Comparison of ENCODE assay signal across 8 cellular contexts in genomic region chr2:44244135-44244871, GRCh38. TPM values are rescaled to one million over a fixed set of nuclear protein-coding genes. Genes with fewer than 3 reads are reported as not detected.
DNase-seq lines count a peak whose midpoint lies in the region; ATAC-seq and TF ChIP-seq lines count a peak whose summit lies in the region.

No MANE protein-coding gene starts in this region.

- peak overlapping the region; percentile 77 for H3K4me3 Mint-ChIP-seq in activated naive CD8-positive, alpha-beta T cell treated with anti-CD3 and anti-CD28 coated beads for 36 hours
- H3K4me3 Mint-ChIP-seq in progenitor cell of endocrine pancreas (ENCODE audit: low read depth): no peak overlapping the region

- no peaks in the 10 kb centered on the region for H3K27me3 ChIP-seq in aorta (ENCODE audit: control insufficient read depth in 1 of 2, insufficient read depth in 2 of 2, low read length in 1 of 2)

- no peaks in the 10 kb centered on the region for H3K36me3 ChIP-seq in aorta (ENCODE audit: control insufficient read depth in 1 of 2, insufficient read depth in 2 of 2, low read length in 1 of 2)

- no peaks in the 10 kb centered on the region for H3K9me3 Mint-ChIP-seq in activated naive CD8-positive, alpha-beta T cell treated with anti-CD3 and anti-CD28 coated beads for 36 hours
- H3K9me3 Mint-ChIP-seq in progenitor cell of endocrine pancreas (ENCODE audit: low read depth): no peaks in the 10 kb centered on the region

- peaks cover 23% of the 10 kb centered on the region for H3K4me1 Mint-ChIP-seq in activated naive CD8-positive, alpha-beta T cell treated with anti-CD3 and anti-CD28 coated beads for 36 hours
- peaks cover 35% of the 10 kb centered on the region for H3K4me1 Mint-ChIP-seq in progenitor cell of endocrine pancreas (ENCODE audit: low read depth)

- peak; percentile 70 for TF ChIP-seq CTCF in progenitor cell of endocrine pancreas (IDR thresholded peaks at IDR 0.05; ENCODE audit: unreplicated experiment)

- no peaks in the 10 kb centered on the region for H3K27me3 Mint-ChIP-seq in activated naive CD8-positive, alpha-beta T cell treated with anti-CD3 and anti-CD28 coated beads for 36 hours
- H3K27me3 Mint-ChIP-seq in progenitor cell of endocrine pancreas: no peaks in the 10 kb centered on the region

- ATAC-seq in SK-N-SH treated with all-trans-retinoic acid at 6 μM for 48 hours: peak; percentile 85
- peak; percentile 94 for ATAC-seq in Right ventricle myocardium superior (ENCODE audit: poor library complexity)
- ATAC-seq in aorta (ENCODE audit: low FRiP score): peak; percentile 89

- peak overlapping the region; percentile 62 for H3K27ac Mint-ChIP-seq in activated naive CD8-positive, alpha-beta T cell treated with anti-CD3 and anti-CD28 coated beads for 36 hours
- H3K27ac Mint-ChIP-seq in progenitor cell of endocrine pancreas: peak overlapping the region; percentile 93

- no peak overlapping the region for H3K27ac ChIP-seq in aorta (ENCODE audit: low read depth in 1 of 2, low read length in 2 of 2)

- no peaks in the 10 kb centered on the region for H3K9me3 ChIP-seq in aorta (ENCODE audit: control insufficient read depth, low read length)

- intact Hi-C loops in Right ventricle myocardium superior (cut with DNase I) (loop anchor here (10.0 kb wide), 1 partner anchor 710 kb away; no protein-coding TSS in a partner anchor), aorta (cut with DNase I) (loop anchor here (5.0 to 10.0 kb wide), 3 partner anchors 103 to 710 kb away; no protein-coding TSS in a partner anchor)

- H3K36me3 Mint-ChIP-seq in activated naive CD8-positive, alpha-beta T cell treated with anti-CD3 and anti-CD28 coated beads for 36 hours: no peaks in the 10 kb centered on the region
- no peaks in the 10 kb centered on the region for H3K36me3 Mint-ChIP-seq in progenitor cell of endocrine pancreas (ENCODE audit: insufficient read depth)

- H3K4me3 ChIP-seq in GM08714 (ENCODE audit: low read length) (peak overlapping the region; percentile 39; the same call in 1 of the 2 replicates), aorta (ENCODE audit: low read length in 2 of 2) (peak overlapping the region; percentile 64 to 99)

- no peaks in the 10 kb centered on the region for H3K4me1 ChIP-seq in aorta (ENCODE audit: control insufficient read depth in 1 of 2, insufficient read depth in 2 of 2, low read length in 2 of 2)

- peak; percentile 92 for DNase-seq in NCI-H1092 treated with DMSO at 0.1 percent for 48 hours (lab: John Stamatoyannopoulos, UW)
- DNase-seq in activated naive CD8-positive, alpha-beta T cell treated with anti-CD3 and anti-CD28 coated beads for 36 hours: peak; percentile 40
- DNase-seq in Right ventricle myocardium superior: peak; percentile 56
- DNase-seq in progenitor cell of endocrine pancreas (ENCODE audit: low spot score, unreplicated experiment): no peak
- DNase-seq in aorta: peak in 1 of 2 donors; percentile 59
- no peak for DNase-seq in NCI-H226

- WGBS in aorta, 2 donors: 0 to 1% methylated on average over 12 of the region's 12 CpGs

TF ChIP-seq in SK-N-SH treated with all-trans-retinoic acid at 6 μM for 48 hours, 23 proteins besides CTCF, POLR2A, EP300 and RAD21:
- TF ChIP-seq ISL1 (CRISPR knock-in tag; IDR thresholded peaks at IDR 0.05) (peak; percentile 42; the same call in 1 of the 2 replicates), SNAI2 (CRISPR knock-in tag; IDR thresholded peaks at IDR 0.05) (no peak), CREB5 (CRISPR knock-in tag; IDR thresholded peaks at IDR 0.05; ENCODE audit: low read depth) (no peak), ZNF8 (CRISPR knock-in tag; IDR thresholded peaks at IDR 0.05) (no peak), TSHZ2 (CRISPR knock-in tag; IDR thresholded peaks at IDR 0.05) (no peak; the same call in 1 of the 2 replicates), ZFP3 (CRISPR knock-in tag; IDR thresholded peaks at IDR 0.05) (no peak), TCF4 (CRISPR knock-in tag; IDR thresholded peaks at IDR 0.05; ENCODE audit: borderline replicate concordance) (peak; percentile 58; the same call in 1 of the 2 replicates), CSDC2 (CRISPR knock-in tag; IDR thresholded peaks at IDR 0.05) (no peak), OSR1 (CRISPR knock-in tag; IDR thresholded peaks at IDR 0.05) (no peak), ZNF565 (CRISPR knock-in tag; conservative IDR thresholded peaks at IDR 0.05; ENCODE audit: low read depth) (no peak), RARB (CRISPR knock-in tag; IDR thresholded peaks at IDR 0.05) (no peak), PATZ1 (CRISPR knock-in tag; IDR thresholded peaks at IDR 0.05; ENCODE audit: borderline replicate concordance) (no peak), ZFP30 (CRISPR knock-in tag; IDR thresholded peaks at IDR 0.05) (no peak), POU6F1 (CRISPR knock-in tag; IDR thresholded peaks at IDR 0.05; ENCODE audit: borderline replicate concordance, low read depth) (no peak), BACH2 (CRISPR knock-in tag; IDR thresholded peaks at IDR 0.05; ENCODE audit: borderline replicate concordance) (no peak)

RNA-seq across cellular contexts. Expression of gene SLC3A1, which starts 31.0 kb away (rescaled TPM):
- total RNA-seq in activated naive CD8-positive, alpha-beta T cell treated with anti-CD3 and anti-CD28 coated beads for 36 hours: not detected
- total RNA-seq in Right ventricle myocardium superior (not detected), progenitor cell of endocrine pancreas (1.0 and 1.2 TPM in 2 replicates), aorta (under 1 TPM; 0.24 to 0.26 TPM)
- polyA plus RNA-seq in aorta: 1 to 10 TPM in 1 of 2 donors, under 1 TPM in 1; 0.33 to 5.4 TPM

Comparison
In these comparisons a context has a peak if more than half of its experiments do, and no peak if none do; other contexts are left out.
1. DNase-seq: peak in NCI-H1092 treated with DMSO at 0.1 percent for 48 hours (single experiment), activated naive CD8-positive, alpha-beta T cell treated with anti-CD3 and anti-CD28 coated beads for 36 hours (single experiment) and Right ventricle myocardium superior (single experiment); none in progenitor cell of endocrine pancreas (single experiment) and NCI-H226 (single experiment).
2. Peak in every context shown above with its lines, with median percentiles within 50 percentile points of each other: ATAC-seq.